7 cellular contexts compared by ENCODE assay signal in the genomic region with DNA sequence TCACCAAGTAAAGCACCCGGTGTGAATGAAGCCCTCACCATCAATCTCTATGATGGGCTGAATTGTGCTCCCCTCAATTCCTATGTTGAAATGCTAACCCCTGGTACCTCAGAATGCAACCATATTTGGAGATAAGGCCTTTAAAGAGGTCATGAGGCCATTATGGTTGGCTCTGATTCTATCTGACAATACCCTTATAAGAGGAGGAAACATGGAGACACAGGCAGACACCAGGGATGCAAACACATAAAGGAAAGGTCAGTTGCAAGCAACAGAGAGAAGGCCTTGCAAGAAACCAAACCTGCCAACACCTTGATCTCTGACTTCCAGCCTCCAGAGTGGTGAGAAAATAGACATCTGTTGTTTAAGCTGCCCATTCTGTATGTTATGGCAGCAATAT.
"Had no signal": no experiment of that assay in that cellular context is flagged by ENCODE, and none has a peak within 500 bp of the region (broad histone marks: within the 10 kb centered on the region; RNA-seq: fewer than 3 reads in every experiment).

No MANE protein-coding gene starts in this region.

- ATAC-seq: GM12878 had no signal

- H3K4me3 ChIP-seq: GM12878 had no signal

- FAIRE-seq: G401.6, GM12878, GM12891, GM18507, GM19239 had no signal

- DNase-seq: GDM1, GF-D8 had no signal
